In the genomic region with DNA sequence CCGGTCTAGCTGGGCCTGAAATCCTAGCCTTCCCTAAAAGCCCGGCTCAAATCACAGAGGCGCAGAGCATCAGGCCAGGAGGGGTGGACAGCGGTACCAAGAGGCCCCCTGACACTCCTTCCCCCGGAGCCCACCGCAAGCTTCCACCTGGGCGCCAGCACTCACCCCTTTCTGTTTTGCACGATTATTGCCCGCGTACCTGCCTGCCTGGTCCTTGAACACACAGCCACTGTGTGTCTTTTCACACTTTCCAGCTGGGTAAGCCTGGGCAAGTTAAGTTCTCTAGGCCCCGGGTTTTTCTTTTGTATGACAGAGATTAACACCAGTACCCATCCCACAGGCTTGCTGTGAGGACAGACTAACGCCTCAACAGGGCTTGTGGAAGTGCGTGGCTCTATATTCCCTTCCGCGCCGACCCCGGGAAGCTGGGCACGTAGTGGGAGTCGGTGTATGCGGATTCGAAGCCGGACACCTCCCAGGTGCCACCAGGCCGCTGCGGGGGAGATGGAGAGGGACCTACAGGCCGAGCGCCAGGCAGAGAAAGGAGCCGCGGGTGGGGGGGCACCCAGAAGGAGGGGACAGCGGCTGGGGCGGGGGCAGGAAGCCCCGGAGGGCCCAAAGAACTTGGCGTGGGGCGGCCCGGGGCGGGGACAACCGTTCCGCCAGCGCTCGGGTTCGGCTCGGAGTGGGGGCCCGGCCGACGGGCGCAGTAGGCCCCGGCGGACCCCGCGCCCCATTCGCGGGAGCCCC, we compare ENCODE assay signal across 1 cellular context.
TF ChIP-seq lines count a peak whose summit lies in the region.

No MANE protein-coding gene starts in this region.

TF ChIP-seq in K562, 482 proteins besides CTCF, POLR2A, EP300 and RAD21 (continued from another document and continues in another):
- TF ChIP-seq TFAP4 (CRISPR knock-in tag; IDR thresholded peaks at IDR 0.05; ENCODE audit: borderline replicate concordance) = peak; percentile 38; the same call in 1 of the 2 replicates
- TF ChIP-seq ARID4B (CRISPR knock-in tag; IDR thresholded peaks at IDR 0.05) = no peak
- peak; percentile 4 for TF ChIP-seq ZNF146 (CRISPR knock-in tag; IDR thresholded peaks at IDR 0.05; ENCODE audit: unreplicated experiment)
- TF ChIP-seq, protein P1, sequence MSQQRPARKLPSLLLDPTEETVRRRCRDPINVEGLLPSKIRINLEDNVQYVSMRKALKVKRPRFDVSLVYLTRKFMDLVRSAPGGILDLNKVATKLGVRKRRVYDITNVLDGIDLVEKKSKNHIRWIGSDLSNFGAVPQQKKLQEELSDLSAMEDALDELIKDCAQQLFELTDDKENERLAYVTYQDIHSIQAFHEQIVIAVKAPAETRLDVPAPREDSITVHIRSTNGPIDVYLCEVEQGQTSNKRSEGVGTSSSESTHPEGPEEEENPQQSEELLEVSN (IDR thresholded peaks at IDR 0.05; ENCODE audit: borderline replicate concordance in 1 of 2, extremely low read depth in 1 of 2, insufficient read depth in 1 of 2, insufficient read length in 1 of 2, low read depth in 1 of 2, low read length in 1 of 2, poor library complexity in 1 of 2, severe bottlenecking in 1 of 2) = peak in 1 of 2 experiments; percentile 56
- TF ChIP-seq, protein P2, sequence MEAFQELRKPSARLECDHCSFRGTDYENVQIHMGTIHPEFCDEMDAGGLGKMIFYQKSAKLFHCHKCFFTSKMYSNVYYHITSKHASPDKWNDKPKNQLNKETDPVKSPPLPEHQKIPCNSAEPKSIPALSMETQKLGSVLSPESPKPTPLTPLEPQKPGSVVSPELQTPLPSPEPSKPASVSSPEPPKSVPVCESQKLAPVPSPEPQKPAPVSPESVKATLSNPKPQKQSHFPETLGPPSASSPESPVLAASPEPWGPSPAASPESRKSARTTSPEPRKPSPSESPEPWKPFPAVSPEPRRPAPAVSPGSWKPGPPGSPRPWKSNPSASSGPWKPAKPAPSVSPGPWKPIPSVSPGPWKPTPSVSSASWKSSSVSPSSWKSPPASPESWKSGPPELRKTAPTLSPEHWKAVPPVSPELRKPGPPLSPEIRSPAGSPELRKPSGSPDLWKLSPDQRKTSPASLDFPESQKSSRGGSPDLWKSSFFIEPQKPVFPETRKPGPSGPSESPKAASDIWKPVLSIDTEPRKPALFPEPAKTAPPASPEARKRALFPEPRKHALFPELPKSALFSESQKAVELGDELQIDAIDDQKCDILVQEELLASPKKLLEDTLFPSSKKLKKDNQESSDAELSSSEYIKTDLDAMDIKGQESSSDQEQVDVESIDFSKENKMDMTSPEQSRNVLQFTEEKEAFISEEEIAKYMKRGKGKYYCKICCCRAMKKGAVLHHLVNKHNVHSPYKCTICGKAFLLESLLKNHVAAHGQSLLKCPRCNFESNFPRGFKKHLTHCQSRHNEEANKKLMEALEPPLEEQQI (IDR thresholded peaks at IDR 0.05) = no peak
- TF ChIP-seq ZBTB40 (IDR thresholded peaks at IDR 0.05) = no peak
- TF ChIP-seq ZBTB40 (CRISPR knock-in tag; IDR thresholded peaks at IDR 0.05) = peak; percentile 40; the same call in 1 of the 2 replicates
- TF ChIP-seq, protein P3, sequence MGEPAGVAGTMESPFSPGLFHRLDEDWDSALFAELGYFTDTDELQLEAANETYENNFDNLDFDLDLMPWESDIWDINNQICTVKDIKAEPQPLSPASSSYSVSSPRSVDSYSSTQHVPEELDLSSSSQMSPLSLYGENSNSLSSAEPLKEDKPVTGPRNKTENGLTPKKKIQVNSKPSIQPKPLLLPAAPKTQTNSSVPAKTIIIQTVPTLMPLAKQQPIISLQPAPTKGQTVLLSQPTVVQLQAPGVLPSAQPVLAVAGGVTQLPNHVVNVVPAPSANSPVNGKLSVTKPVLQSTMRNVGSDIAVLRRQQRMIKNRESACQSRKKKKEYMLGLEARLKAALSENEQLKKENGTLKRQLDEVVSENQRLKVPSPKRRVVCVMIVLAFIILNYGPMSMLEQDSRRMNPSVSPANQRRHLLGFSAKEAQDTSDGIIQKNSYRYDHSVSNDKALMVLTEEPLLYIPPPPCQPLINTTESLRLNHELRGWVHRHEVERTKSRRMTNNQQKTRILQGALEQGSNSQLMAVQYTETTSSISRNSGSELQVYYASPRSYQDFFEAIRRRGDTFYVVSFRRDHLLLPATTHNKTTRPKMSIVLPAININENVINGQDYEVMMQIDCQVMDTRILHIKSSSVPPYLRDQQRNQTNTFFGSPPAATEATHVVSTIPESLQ (CRISPR knock-in tag; IDR thresholded peaks at IDR 0.05) = no peak
- 0 out of 2 replicates have a peak, but pooled peaks have one; percentile 20 for TF ChIP-seq MAX (CRISPR knock-in tag; IDR thresholded peaks at IDR 0.05)
- peak; percentile 41 for TF ChIP-seq EGR1 (conservative IDR thresholded peaks at IDR 0.05)
- no peak for TF ChIP-seq CREBBP (IDR thresholded peaks at IDR 0.05; ENCODE audit: low read depth, low read length)
- TF ChIP-seq FUS (optimal IDR thresholded peaks at IDR 0.05; ENCODE audit: low read depth, low read length) = peak; percentile 2
- 0 out of 2 replicates have a peak, but pooled peaks have one; percentile 54 for TF ChIP-seq TGIF2 (CRISPR knock-in tag; IDR thresholded peaks at IDR 0.05)
- TF ChIP-seq DDX20 (tag; IDR thresholded peaks at IDR 0.05; ENCODE audit: low read depth) = no peak
- TF ChIP-seq DACH1 (IDR thresholded peaks at IDR 0.05; ENCODE audit: partially characterized antibody) = no peak
- TF ChIP-seq, protein P4, sequence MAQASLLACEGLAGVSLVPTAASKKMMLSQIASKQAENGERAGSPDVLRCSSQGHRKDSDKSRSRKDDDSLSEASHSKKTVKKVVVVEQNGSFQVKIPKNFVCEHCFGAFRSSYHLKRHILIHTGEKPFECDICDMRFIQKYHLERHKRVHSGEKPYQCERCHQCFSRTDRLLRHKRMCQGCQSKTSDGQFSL (CRISPR knock-in tag; IDR thresholded peaks at IDR 0.05) = peak; percentile 81
- TF ChIP-seq, protein P4 (tag; IDR thresholded peaks at IDR 0.05) = peak in 1 of 2 experiments; percentile 87; a peak in 2 of 4 replicates
- TF ChIP-seq ZFX (CRISPR knock-in tag; IDR thresholded peaks at IDR 0.05) = peak; percentile 53; the same call in 1 of the 2 replicates
- TF ChIP-seq, protein P5, sequence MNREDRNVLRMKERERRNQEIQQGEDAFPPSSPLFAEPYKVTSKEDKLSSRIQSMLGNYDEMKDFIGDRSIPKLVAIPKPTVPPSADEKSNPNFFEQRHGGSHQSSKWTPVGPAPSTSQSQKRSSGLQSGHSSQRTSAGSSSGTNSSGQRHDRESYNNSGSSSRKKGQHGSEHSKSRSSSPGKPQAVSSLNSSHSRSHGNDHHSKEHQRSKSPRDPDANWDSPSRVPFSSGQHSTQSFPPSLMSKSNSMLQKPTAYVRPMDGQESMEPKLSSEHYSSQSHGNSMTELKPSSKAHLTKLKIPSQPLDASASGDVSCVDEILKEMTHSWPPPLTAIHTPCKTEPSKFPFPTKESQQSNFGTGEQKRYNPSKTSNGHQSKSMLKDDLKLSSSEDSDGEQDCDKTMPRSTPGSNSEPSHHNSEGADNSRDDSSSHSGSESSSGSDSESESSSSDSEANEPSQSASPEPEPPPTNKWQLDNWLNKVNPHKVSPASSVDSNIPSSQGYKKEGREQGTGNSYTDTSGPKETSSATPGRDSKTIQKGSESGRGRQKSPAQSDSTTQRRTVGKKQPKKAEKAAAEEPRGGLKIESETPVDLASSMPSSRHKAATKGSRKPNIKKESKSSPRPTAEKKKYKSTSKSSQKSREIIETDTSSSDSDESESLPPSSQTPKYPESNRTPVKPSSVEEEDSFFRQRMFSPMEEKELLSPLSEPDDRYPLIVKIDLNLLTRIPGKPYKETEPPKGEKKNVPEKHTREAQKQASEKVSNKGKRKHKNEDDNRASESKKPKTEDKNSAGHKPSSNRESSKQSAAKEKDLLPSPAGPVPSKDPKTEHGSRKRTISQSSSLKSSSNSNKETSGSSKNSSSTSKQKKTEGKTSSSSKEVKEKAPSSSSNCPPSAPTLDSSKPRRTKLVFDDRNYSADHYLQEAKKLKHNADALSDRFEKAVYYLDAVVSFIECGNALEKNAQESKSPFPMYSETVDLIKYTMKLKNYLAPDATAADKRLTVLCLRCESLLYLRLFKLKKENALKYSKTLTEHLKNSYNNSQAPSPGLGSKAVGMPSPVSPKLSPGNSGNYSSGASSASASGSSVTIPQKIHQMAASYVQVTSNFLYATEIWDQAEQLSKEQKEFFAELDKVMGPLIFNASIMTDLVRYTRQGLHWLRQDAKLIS (CRISPR knock-in tag; IDR thresholded peaks at IDR 0.05) = no peak
